In the genomic region with DNA sequence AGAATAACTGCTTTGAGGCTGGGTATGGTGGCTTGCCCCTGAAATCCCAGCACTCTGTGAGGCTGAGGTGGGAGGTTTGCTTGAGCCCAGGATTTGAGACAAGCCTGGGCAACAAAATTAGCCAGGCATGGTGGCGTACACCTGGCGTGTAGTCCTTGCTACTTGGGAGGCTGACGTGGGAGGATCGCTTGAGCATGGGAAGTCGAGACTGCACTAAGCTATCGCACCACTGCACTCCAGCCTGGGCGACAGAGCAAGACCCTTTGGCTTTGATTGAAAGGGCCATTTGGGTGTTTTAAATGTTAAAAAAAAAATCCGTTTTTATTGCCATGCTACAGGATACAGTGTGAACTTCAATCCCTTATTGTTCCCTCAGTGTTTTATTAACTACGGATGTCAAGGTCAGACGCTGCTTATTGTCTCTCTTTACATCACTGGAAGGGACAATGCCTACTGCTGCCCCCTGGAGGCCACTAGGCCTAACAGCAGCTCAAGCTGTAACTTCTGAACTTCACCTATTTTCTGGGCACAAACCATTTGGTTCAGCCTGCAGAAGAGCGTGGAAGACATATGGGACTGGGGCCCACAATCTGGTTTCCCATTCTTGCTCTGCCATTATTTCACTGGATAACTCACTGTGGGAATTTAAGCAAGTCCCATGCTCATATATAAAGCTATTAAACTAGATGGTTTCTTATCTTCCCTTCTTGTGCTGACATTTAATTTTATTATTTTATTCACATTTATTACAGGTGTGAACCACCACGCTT, we compare ENCODE assay signal across 8 cellular contexts. TPM values are rescaled to one million over a fixed set of nuclear protein-coding genes. Genes with fewer than 3 reads are reported as not detected.
DNase-seq lines count a peak whose midpoint lies in the region; ATAC-seq and TF ChIP-seq lines count a peak whose summit lies in the region.

No MANE protein-coding gene starts in this region.

- 53 to 57% methylated on average over 12 of the region's 12 CpGs for whole genome bisulfite sequencing in heart right ventricle, 2 donors

- no peak overlapping the region for H3K27ac ChIP-seq in heart right ventricle

- peaks cover 21% of the 10 kb centered on the region for H3K27me3 Mint-ChIP-seq in activated naive CD8-positive, alpha-beta T cell treated with anti-CD3 and anti-CD28 coated beads, Interleukin-2, amount 10 ng/mL, durations not matched to agents 7 days and 5 days

- no peaks in the 10 kb centered on the region for H3K9me3 ChIP-seq in heart right ventricle

- H3K4me1 Mint-ChIP-seq in activated naive CD8-positive, alpha-beta T cell treated with anti-CD3 and anti-CD28 coated beads, Interleukin-2, amount 10 ng/mL, durations not matched to agents 7 days and 5 days, result peaks cover 18% of the 10 kb centered on the region

- peak; percentile 43 for DNase-seq in GM06990 (ENCODE audit: extremely low read depth, insufficient read length)
- DNase-seq in NCI-H1105 (lab: John Stamatoyannopoulos, UW), result peak; percentile 37
- DNase-seq in T follicular helper cell (ENCODE audit: low read depth), result peak; percentile 42
- peak; percentile 62 for DNase-seq in activated naive CD8-positive, alpha-beta T cell treated with anti-CD3 and anti-CD28 coated beads, Interleukin-2, amount 10 ng/mL, durations not matched to agents 7 days and 5 days
- DNase-seq in heart right ventricle, result peak; percentile 52 to 62
- peak; percentile 64 for DNase-seq in renal cortical epithelial cell (ENCODE audit: low read depth)

- no peaks in the 10 kb centered on the region for H3K9me3 Mint-ChIP-seq in activated naive CD8-positive, alpha-beta T cell treated with anti-CD3 and anti-CD28 coated beads, Interleukin-2, amount 10 ng/mL, durations not matched to agents 7 days and 5 days

- POLR2A ChIA-PET in activated naive CD8-positive, alpha-beta T cell treated with anti-CD3 and anti-CD28 coated beads, Interleukin-2, amount 10 ng/mL, durations not matched to agents 7 days and 5 days (lab: Charles Lee), result no interaction called here

- TF ChIP-seq CTCF in GM06990 (IDR thresholded peaks at IDR 0.05; ENCODE audit: insufficient read depth, low read length, poor library complexity, severe bottlenecking) (peak; percentile 96), heart right ventricle (IDR thresholded peaks at IDR 0.05) (peak; percentile 81 to 96 (median 94))

- peaks cover 0 to 11% (median 0%) of the 10 kb centered on the region in 9 donors for H3K4me1 ChIP-seq in heart right ventricle

- H3K27me3 ChIP-seq in GM06990 (replicated peaks; ENCODE audit: control insufficient read depth, insufficient read depth, low read length) (no peaks in the 10 kb centered on the region; the same call in 1 of the 2 replicates), heart right ventricle (peaks cover 0 to 8% (median 0%) of the 10 kb centered on the region in 7 donors)

- H3K27ac Mint-ChIP-seq in activated naive CD8-positive, alpha-beta T cell treated with anti-CD3 and anti-CD28 coated beads, Interleukin-2, amount 10 ng/mL, durations not matched to agents 7 days and 5 days, result no peak overlapping the region

- no peak overlapping the region for H3K4me3 Mint-ChIP-seq in activated naive CD8-positive, alpha-beta T cell treated with anti-CD3 and anti-CD28 coated beads, Interleukin-2, amount 10 ng/mL, durations not matched to agents 7 days and 5 days

- peak; percentile 74 for ATAC-seq in activated naive CD8-positive, alpha-beta T cell treated with anti-CD3 and anti-CD28 coated beads, Interleukin-2, amount 10 ng/mL, durations not matched to agents 7 days and 5 days (ENCODE audit: low read depth)
- peak in 7 of 8 donors; percentile 47 to 81 (median 69) for ATAC-seq in heart right ventricle
- no peak for ATAC-seq in HG03439 (IDR thresholded peaks at IDR 0.05; ENCODE audit: unreplicated experiment)
- ATAC-seq in HG02610 (IDR thresholded peaks at IDR 0.05; ENCODE audit: unreplicated experiment), result no peak

- no peaks in the 10 kb centered on the region for H3K36me3 Mint-ChIP-seq in activated naive CD8-positive, alpha-beta T cell treated with anti-CD3 and anti-CD28 coated beads, Interleukin-2, amount 10 ng/mL, durations not matched to agents 7 days and 5 days

- H3K36me3 ChIP-seq in GM06990 (ENCODE audit: control insufficient read depth, insufficient read depth, low read length) (no peaks in the 10 kb centered on the region), heart right ventricle (no peaks in the 10 kb centered on the region)

- intact Hi-C loops in heart right ventricle (cut with DNase I), result loop anchor here (1.0 to 10.0 kb wide), 7 partner anchors 114 to 468 kb away; no protein-coding TSS in a partner anchor

- H3K4me3 ChIP-seq in GM06990 (replicated peaks; ENCODE audit: low read depth, low read length), result no peak overlapping the region
- no peak overlapping the region for H3K4me3 ChIP-seq in heart right ventricle

RNA-seq across cellular contexts. Expression of gene IREB2, which starts 15.3 kb away (rescaled TPM):
- 10 to 100 TPM; 60.6 to 61.4 TPM for total RNA-seq in activated naive CD8-positive, alpha-beta T cell treated with anti-CD3 and anti-CD28 coated beads, Interleukin-2, amount 10 ng/mL, durations not matched to agents 7 days and 5 days
- total RNA-seq in heart right ventricle, result 10 to 100 TPM; 27.1 to 39.8 (median 31.5) TPM
- 1 to 10 TPM; 6.0 to 6.8 TPM for polyA plus RNA-seq in heart right ventricle
- 68.5 and 70.2 TPM in 2 replicates for total RNA-seq in renal cortical epithelial cell

Comparison
In these comparisons a context has a peak if more than half of its experiments do, and no peak if none do; other contexts are left out.
1. ATAC-seq: peak in activated naive CD8-positive, alpha-beta T cell treated with anti-CD3 and anti-CD28 coated beads, Interleukin-2, amount 10 ng/mL, durations not matched to agents 7 days and 5 days (single experiment) and heart right ventricle (7 of 8); none in HG03439 (single experiment) and HG02610 (single experiment).
2. Peak in every context shown above with its lines, with median percentiles within 50 percentile points of each other: DNase-seq.